ENCODE assay signal across 10 cellular contexts in genomic region chr7:117020605-117021002, GRCh38.
A peak's percentile ranks its signal among the peaks of the same experiment; 100 is the strongest.
DNase-seq lines count a peak whose midpoint lies in the region; ATAC-seq and TF ChIP-seq lines count a peak whose summit lies in the region.
"Had no signal": no experiment of that assay in that cellular context is flagged by ENCODE, and none has a peak within 500 bp of the region (broad histone marks: within the 10 kb centered on the region; RNA-seq: fewer than 3 reads in every experiment).

No MANE protein-coding gene starts in this region.

- no peak for TF ChIP-seq RAD21 in neural cell (conservative IDR thresholded peaks at IDR 0.05)

- peak overlapping the region; percentile 67 for H3K4me3 ChIP-seq in ACC112 (ENCODE audit: low read depth, low read length)
- H3K4me3 ChIP-seq in ectodermal cell (ENCODE audit: insufficient read depth, low read depth, low read length), result peak overlapping the region; percentile 25
- peak overlapping the region; percentile 77 for H3K4me3 ChIP-seq in neural cell (ENCODE audit: low read length)
- H3K4me3 ChIP-seq in testis, result peak overlapping the region in 1 of 2 donors; percentile 3

- H3K27me3 ChIP-seq in ACC112 (ENCODE audit: insufficient read depth, low read length), result no peaks in the 10 kb centered on the region
- H3K27me3 ChIP-seq in ectodermal cell (ENCODE audit: control insufficient read depth, insufficient read depth, low read length, poor library complexity, severe bottlenecking), result no peaks in the 10 kb centered on the region
- no peaks in the 10 kb centered on the region for H3K27me3 ChIP-seq in neural cell (ENCODE audit: insufficient read depth, low read depth, low read length)
- H3K27me3 ChIP-seq in testis, result no peaks in the 10 kb centered on the region

- 30 to 36% methylated on average over 1 of the region's 1 CpG for WGBS in ectodermal cell, 2 experiments
- 26 to 32% methylated on average over 1 of the region's 1 CpG for WGBS in testis, 2 donors

- H3K79me2 ChIP-seq in ACC112 (ENCODE audit: control insufficient read depth, insufficient read depth, low read length, unreplicated experiment) (peaks cover 46% of the 10 kb centered on the region), neural cell (replicated peaks; ENCODE audit: insufficient read depth, low read length) (peaks cover 58% of the 10 kb centered on the region)

- H4K20me1 ChIP-seq in neural cell (ENCODE audit: insufficient read depth), result peaks cover 10% of the 10 kb centered on the region

- peaks cover 6% of the 10 kb centered on the region for H3F3A ChIP-seq in neural cell (ENCODE audit: insufficient read depth, low read length, poor library complexity, severe bottlenecking)

- peaks cover 45% of the 10 kb centered on the region for H3K4me1 ChIP-seq in ACC112 (ENCODE audit: control insufficient read depth, insufficient read depth, low read length, unreplicated experiment)
- H3K4me1 ChIP-seq in ectodermal cell (ENCODE audit: control insufficient read depth, insufficient read depth, low read length), result peaks cover 13% of the 10 kb centered on the region
- H3K4me1 ChIP-seq in testis, result peaks cover 11% of the 10 kb centered on the region

- peak overlapping the region; percentile 94 for H3K4me2 ChIP-seq in neural cell (ENCODE audit: low read length)

- intact Hi-C loops in testis (cut with DNase I; ENCODE audit: low total_unique reads), result no loop called here

- H3K27ac ChIP-seq in ACC112 (ENCODE audit: low read depth, low read length) (peak overlapping the region; percentile 53; the same call in 1 of the 2 replicates), ectodermal cell (ENCODE audit: insufficient read depth, low read depth, low read length, poor library complexity, severe bottlenecking) (peak overlapping the region; percentile 95), neural cell (ENCODE audit: low read length) (peak overlapping the region; percentile 99), testis (peak overlapping the region in 1 of 2 donors; percentile 19)

- TF ChIP-seq CTCF in neural cell (IDR thresholded peaks at IDR 0.05; ENCODE audit: poor library complexity, severe bottlenecking), result no peak
- no peak for TF ChIP-seq CTCF in testis (IDR thresholded peaks at IDR 0.05)

- DNase-seq in NCI-H187 treated with DMSO at 0.1 percent for 48 hours (lab: John Stamatoyannopoulos, UW) (peak; percentile 52), erythroblast (lab: John Stamatoyannopoulos, UW) (no peak), testis (no peak)
- no peak for DNase-seq in stimulated activated naive CD4-positive, alpha-beta T cell (lab: John Stamatoyannopoulos, UW)
- DNase-seq: activated CD8-positive, alpha-beta memory T cell treated with anti-CD3 and anti-CD28 coated beads for 24 hours; CD4-positive, alpha-beta T cell had no signal

- H3K9me3 ChIP-seq in ectodermal cell (ENCODE audit: control insufficient read depth, low read length), result no peaks in the 10 kb centered on the region
- H3K9me3 ChIP-seq in neural cell (ENCODE audit: low read length), result no peaks in the 10 kb centered on the region
- H3K9me3 ChIP-seq in testis, result no peaks in the 10 kb centered on the region

- H2AFZ ChIP-seq in ACC112 (ENCODE audit: low read length, unreplicated experiment) (peak overlapping the region; percentile 67), neural cell (ENCODE audit: low read depth, low read length) (peak overlapping the region; percentile 81)

- peak overlapping the region; percentile 96 for H3K9ac ChIP-seq in neural cell (ENCODE audit: low read length)

- TF ChIP-seq POLR2A in erythroblast (IDR thresholded peaks at IDR 0.05; ENCODE audit: low read length) (no peak), testis (IDR thresholded peaks at IDR 0.05) (no peak)

- H3K36me3 ChIP-seq in ACC112 (ENCODE audit: insufficient read depth, low read length), result no peaks in the 10 kb centered on the region
- no peaks in the 10 kb centered on the region for H3K36me3 ChIP-seq in ectodermal cell (ENCODE audit: control insufficient read depth, insufficient read depth, low read length)
- H3K36me3 ChIP-seq in neural cell (ENCODE audit: insufficient read depth, low read length), result no peaks in the 10 kb centered on the region
- H3K36me3 ChIP-seq in testis (ENCODE audit: low read depth, missing control alignments), result no peaks in the 10 kb centered on the region

- no peak for TF ChIP-seq EP300 in neural cell (conservative IDR thresholded peaks at IDR 0.05; ENCODE audit: poor library complexity, severe bottlenecking)

- no peak for ATAC-seq in HG03196 (IDR thresholded peaks at IDR 0.05; ENCODE audit: unreplicated experiment)

- no peaks in the 10 kb centered on the region for H3K9me2 ChIP-seq in neural cell (ENCODE audit: insufficient read depth, low read length)

TF ChIP-seq in neural cell, 6 proteins besides CTCF, POLR2A, EP300 and RAD21:
- TF ChIP-seq POLR2AphosphoS5 (IDR thresholded peaks at IDR 0.05) (peak; percentile 36), SMC3 (conservative IDR thresholded peaks at IDR 0.05; ENCODE audit: poor library complexity) (no peak), MXI1 (conservative IDR thresholded peaks at IDR 0.05; ENCODE audit: poor library complexity, severe bottlenecking) (no peak), TAF1 (IDR thresholded peaks at IDR 0.05; ENCODE audit: low read depth) (no peak)
- TF ChIP-seq, protein P1, sequence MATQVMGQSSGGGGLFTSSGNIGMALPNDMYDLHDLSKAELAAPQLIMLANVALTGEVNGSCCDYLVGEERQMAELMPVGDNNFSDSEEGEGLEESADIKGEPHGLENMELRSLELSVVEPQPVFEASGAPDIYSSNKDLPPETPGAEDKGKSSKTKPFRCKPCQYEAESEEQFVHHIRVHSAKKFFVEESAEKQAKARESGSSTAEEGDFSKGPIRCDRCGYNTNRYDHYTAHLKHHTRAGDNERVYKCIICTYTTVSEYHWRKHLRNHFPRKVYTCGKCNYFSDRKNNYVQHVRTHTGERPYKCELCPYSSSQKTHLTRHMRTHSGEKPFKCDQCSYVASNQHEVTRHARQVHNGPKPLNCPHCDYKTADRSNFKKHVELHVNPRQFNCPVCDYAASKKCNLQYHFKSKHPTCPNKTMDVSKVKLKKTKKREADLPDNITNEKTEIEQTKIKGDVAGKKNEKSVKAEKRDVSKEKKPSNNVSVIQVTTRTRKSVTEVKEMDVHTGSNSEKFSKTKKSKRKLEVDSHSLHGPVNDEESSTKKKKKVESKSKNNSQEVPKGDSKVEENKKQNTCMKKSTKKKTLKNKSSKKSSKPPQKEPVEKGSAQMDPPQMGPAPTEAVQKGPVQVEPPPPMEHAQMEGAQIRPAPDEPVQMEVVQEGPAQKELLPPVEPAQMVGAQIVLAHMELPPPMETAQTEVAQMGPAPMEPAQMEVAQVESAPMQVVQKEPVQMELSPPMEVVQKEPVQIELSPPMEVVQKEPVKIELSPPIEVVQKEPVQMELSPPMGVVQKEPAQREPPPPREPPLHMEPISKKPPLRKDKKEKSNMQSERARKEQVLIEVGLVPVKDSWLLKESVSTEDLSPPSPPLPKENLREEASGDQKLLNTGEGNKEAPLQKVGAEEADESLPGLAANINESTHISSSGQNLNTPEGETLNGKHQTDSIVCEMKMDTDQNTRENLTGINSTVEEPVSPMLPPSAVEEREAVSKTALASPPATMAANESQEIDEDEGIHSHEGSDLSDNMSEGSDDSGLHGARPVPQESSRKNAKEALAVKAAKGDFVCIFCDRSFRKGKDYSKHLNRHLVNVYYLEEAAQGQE (IDR thresholded peaks at IDR 0.05; ENCODE audit: borderline replicate concordance), result peak; percentile 36
